Comparison of ENCODE assay signal across 10 cellular contexts in genomic region chr12:85951823-85952222, GRCh38.
A peak's percentile ranks its signal among the peaks of the same experiment; 100 is the strongest.
DNase-seq lines count a peak whose midpoint lies in the region; ATAC-seq and TF ChIP-seq lines count a peak whose summit lies in the region.
"Had no signal": no experiment of that assay in that cellular context is flagged by ENCODE, and none has a peak within 500 bp of the region (broad histone marks: within the 10 kb centered on the region; RNA-seq: fewer than 3 reads in every experiment).

No MANE protein-coding gene starts in this region.

- no peaks in the 10 kb centered on the region for H3K36me3 ChIP-seq in CD8-positive, alpha-beta T cell (ENCODE audit: insufficient read depth, low read length)
- H3K36me3 ChIP-seq in tibial nerve: no peaks in the 10 kb centered on the region

- H3K27ac ChIP-seq in RWPE1 (no peak overlapping the region), tibial nerve (no peak overlapping the region)
- H3K27ac ChIP-seq in CD8-positive, alpha-beta T cell (ENCODE audit: low read depth, low read length): no peak overlapping the region

- no peak for TF ChIP-seq POLR2A in tibial nerve (IDR thresholded peaks at IDR 0.05)

- no peaks in the 10 kb centered on the region for H3K27me3 Mint-ChIP-seq in CD8-positive, alpha-beta T cell (ENCODE audit: low read depth)
- H3K27me3 Mint-ChIP-seq: stimulated activated naive B cell treated with anti-CD40 and anti-IgM and Interleukin-4, amounts not matched to agents 10 μg/mL and 1 μg/mL and 100 μg/mL, for 72 hours had no signal

- H3K36me3 Mint-ChIP-seq in CD8-positive, alpha-beta T cell: no peaks in the 10 kb centered on the region
- H3K36me3 Mint-ChIP-seq: stimulated activated naive B cell treated with anti-CD40 and anti-IgM and Interleukin-4, amounts not matched to agents 10 μg/mL and 1 μg/mL and 100 μg/mL, for 72 hours had no signal

- POLR2A ChIA-PET in AG04449 (lab: Yijun Ruan, JAX): no interaction called here
- POLR2A ChIA-PET in RWPE1 (lab: Yijun Ruan, JAX; ENCODE audit: low non-redundant PET): no interaction called here
- POLR2A ChIA-PET in CD8-positive, alpha-beta T cell (lab: Charles Lee): no interaction called here

- H3K9me3 Mint-ChIP-seq in CD8-positive, alpha-beta T cell: no peaks in the 10 kb centered on the region

- intact Hi-C loops in CD8-positive, alpha-beta T cell (cut with DNase I, micrococcal nuclease): no loop called here
- intact Hi-C loops in left colon (cut with DNase I, micrococcal nuclease): no loop called here

- TF ChIP-seq EP300 in tibial nerve (IDR thresholded peaks at IDR 0.05): no peak

- no peak overlapping the region for H3K27ac Mint-ChIP-seq in CD8-positive, alpha-beta T cell
- H3K27ac Mint-ChIP-seq: stimulated activated naive B cell treated with anti-CD40 and anti-IgM and Interleukin-4, amounts not matched to agents 10 μg/mL and 1 μg/mL and 100 μg/mL, for 72 hours had no signal

- no peaks in the 10 kb centered on the region for H3K9me3 ChIP-seq in CD8-positive, alpha-beta T cell (ENCODE audit: low read length)
- H3K9me3 ChIP-seq in tibial nerve: no peaks in the 10 kb centered on the region
- H3K9me3 ChIP-seq: mucosa of descending colon had no signal

- TF ChIP-seq CTCF in AG04449 (IDR thresholded peaks at IDR 0.05; ENCODE audit: insufficient read depth, low read length, missing control alignments) (peak; percentile 10), RWPE1 (conservative IDR thresholded peaks at IDR 0.05; ENCODE audit: low read depth) (peak; percentile 52), fibroblast of villous mesenchyme (IDR thresholded peaks at IDR 0.05; ENCODE audit: insufficient read depth, low read depth, low read length) (peak; percentile 27), tibial nerve (IDR thresholded peaks at IDR 0.05) (peak in 1 of 5 experiments; percentile 28)
- no peak for TF ChIP-seq CTCF in CD8-positive, alpha-beta T cell (IDR thresholded peaks at IDR 0.05)

- H3K4me1 Mint-ChIP-seq in CD8-positive, alpha-beta T cell (ENCODE audit: low read depth): no peaks in the 10 kb centered on the region
- H3K4me1 Mint-ChIP-seq: stimulated activated naive B cell treated with anti-CD40 and anti-IgM and Interleukin-4, amounts not matched to agents 10 μg/mL and 1 μg/mL and 100 μg/mL, for 72 hours had no signal

- no peaks in the 10 kb centered on the region for H3K4me1 ChIP-seq in CD8-positive, alpha-beta T cell (ENCODE audit: insufficient read depth, low read length)
- peaks cover 0 to 5% (median 0%) of the 10 kb centered on the region in 4 donors for H3K4me1 ChIP-seq in tibial nerve

- no peak overlapping the region for H3K4me3 Mint-ChIP-seq in CD8-positive, alpha-beta T cell
- H3K4me3 Mint-ChIP-seq: stimulated activated naive B cell treated with anti-CD40 and anti-IgM and Interleukin-4, amounts not matched to agents 10 μg/mL and 1 μg/mL and 100 μg/mL, for 72 hours had no signal

- H3K4me3 ChIP-seq in AG04449 (ENCODE audit: low read depth, low read length) (no peak overlapping the region), fibroblast of villous mesenchyme (ENCODE audit: low read depth, low read length) (no peak overlapping the region), tibial nerve (no peak overlapping the region)
- no peak overlapping the region for H3K4me3 ChIP-seq in CD8-positive, alpha-beta T cell (ENCODE audit: low read depth, low read length)
- H3K4me3 ChIP-seq: mucosa of descending colon had no signal

- WGBS in tibial nerve, 2 donors: 11 to 15% methylated on average over 1 of the region's 1 CpG

- H3K27me3 ChIP-seq in CD8-positive, alpha-beta T cell (ENCODE audit: insufficient read depth, low read length): no peaks in the 10 kb centered on the region
- H3K27me3 ChIP-seq in tibial nerve: no peaks in the 10 kb centered on the region

- peak; percentile 40 for ATAC-seq in HG02798 (IDR thresholded peaks at IDR 0.05; ENCODE audit: poor library complexity, unreplicated experiment)
- no peak for ATAC-seq in CD8-positive, alpha-beta T cell
- ATAC-seq in HG03342 (IDR thresholded peaks at IDR 0.05; ENCODE audit: unreplicated experiment): no peak
- ATAC-seq in left colon: no peak
- ATAC-seq: mucosa of descending colon; stimulated activated naive B cell treated with anti-CD40 and anti-IgM and Interleukin-4, amounts not matched to agents 10 μg/mL and 1 μg/mL and 100 μg/mL, for 72 hours had no signal

- CTCF ChIA-PET in AG04449 (lab: Yijun Ruan, JAX): interaction anchor here (1.0 kb wide), 3 partner anchors 31 to 1562 kb away, joined by 3 read pairs; no protein-coding TSS in a partner anchor
- CTCF ChIA-PET in RWPE1 (lab: Yijun Ruan, JAX): interaction anchor here (0.6 to 1.5 kb wide), 5 partner anchors 31 to 935 kb away, joined by 3 to 4 read pairs (median 3); no protein-coding TSS in a partner anchor
- CTCF ChIA-PET in CD8-positive, alpha-beta T cell (lab: Charles Lee): no interaction called here

- no peak for DNase-seq in AG04449 (ENCODE audit: low read depth, low spot score)
- peak; percentile 10 for DNase-seq in RWPE1 (ENCODE audit: low spot score)
- DNase-seq in fibroblast of villous mesenchyme (ENCODE audit: low read depth): peak; percentile 14
- DNase-seq in CD8-positive, alpha-beta T cell: no peak
- DNase-seq in left colon: no peak
- no peak for DNase-seq in tibial nerve (ENCODE audit: low spot score in 2 of 2)
- DNase-seq: mucosa of descending colon; stimulated activated naive B cell treated with anti-CD40 and anti-IgM and Interleukin-4, amounts not matched to agents 10 μg/mL and 1 μg/mL and 100 μg/mL, for 72 hours had no signal

Comparison
In these comparisons a context has a peak if more than half of its experiments do, and no peak if none do; other contexts are left out.
1. DNase-seq: peak in RWPE1 (single experiment) and fibroblast of villous mesenchyme (single experiment); none in AG04449 (single experiment), CD8-positive, alpha-beta T cell (0 of 7), left colon (0 of 2) and tibial nerve (0 of 2).